Comparison of ENCODE assay signal across 16 cellular contexts in the genomic region with DNA sequence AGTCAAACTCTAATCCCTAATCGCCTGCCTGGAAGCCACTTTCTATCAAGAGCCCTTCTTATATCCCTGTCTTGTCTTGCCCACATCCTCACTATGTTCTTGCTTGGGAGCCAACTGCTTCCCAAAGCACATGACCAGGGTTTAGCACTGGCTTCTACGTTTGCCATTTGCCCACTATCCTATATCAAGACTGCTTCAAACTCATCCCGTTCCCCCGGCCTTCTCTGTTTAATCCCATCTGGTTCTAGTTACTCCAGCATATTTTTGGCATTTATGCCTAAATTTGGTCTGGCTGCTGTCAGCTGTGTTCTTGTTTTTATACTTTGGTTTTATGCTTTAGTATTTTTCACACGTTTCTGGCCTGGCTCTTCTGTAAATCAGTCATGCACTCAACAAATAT. TPM values are rescaled to one million over a fixed set of nuclear protein-coding genes. Genes with fewer than 3 reads are reported as not detected.
DNase-seq lines count a peak whose midpoint lies in the region; FAIRE-seq and TF ChIP-seq lines count a peak whose summit lies in the region.
"Had no signal": no experiment of that assay in that cellular context is flagged by ENCODE, and none has a peak within 500 bp of the region (broad histone marks: within the 10 kb centered on the region; RNA-seq: fewer than 3 reads in every experiment).

No MANE protein-coding gene starts in this region.

- H3K36me3 ChIP-seq in astrocyte (ENCODE audit: insufficient read depth, low read length), result peaks cover 51% of the 10 kb centered on the region

- no peak overlapping the region for H3K27ac Mint-ChIP-seq in astrocyte (ENCODE audit: unreplicated experiment)
- H3K27ac Mint-ChIP-seq in immature natural killer cell, result peak overlapping the region in 5 of 6 donors; percentile 12 to 60 (median 44)

- no peak overlapping the region for H3K4me3 ChIP-seq in astrocyte (ENCODE audit: insufficient read depth, low read depth, low read length)
- H3K4me3 ChIP-seq: spleen had no signal

- no peak for TF ChIP-seq CTCF in astrocyte (IDR thresholded peaks at IDR 0.05; ENCODE audit: insufficient read depth, low read depth, low read length)

- H2AFZ ChIP-seq in astrocyte (ENCODE audit: low read depth, low read length), result no peak overlapping the region

- no peaks in the 10 kb centered on the region for H3K27me3 ChIP-seq in astrocyte (ENCODE audit: insufficient read depth, low read length)
- H3K27me3 ChIP-seq: neutrophil, spleen had no signal

- no peak overlapping the region for H3K4me2 ChIP-seq in astrocyte (ENCODE audit: low read length)

- H3K79me2 ChIP-seq in astrocyte (ENCODE audit: insufficient read depth, low read length), result peaks cover 4% of the 10 kb centered on the region

- H3K36me3 Mint-ChIP-seq in astrocyte (ENCODE audit: low read depth, unreplicated experiment) (peaks cover 44% of the 10 kb centered on the region), immature natural killer cell (peaks cover 42 to 63% (median 53%) of the 10 kb centered on the region in 3 donors)

- FAIRE-seq in astrocyte (lab: Jason Lieb, UNC), result no peak
- FAIRE-seq: GM12891 had no signal

- no peaks in the 10 kb centered on the region for H4K20me1 ChIP-seq in astrocyte (ENCODE audit: insufficient read depth, low read length)

- H3K27me3 Mint-ChIP-seq in astrocyte (ENCODE audit: low read depth, unreplicated experiment) (no peaks in the 10 kb centered on the region), immature natural killer cell (ENCODE audit: low read depth in 3 of 3) (no peaks in the 10 kb centered on the region)

- no peaks in the 10 kb centered on the region for H3K9me3 ChIP-seq in astrocyte (ENCODE audit: insufficient read depth, low read depth, low read length)
- H3K9me3 ChIP-seq: neutrophil had no signal

- peaks cover 37% of the 10 kb centered on the region for H3K4me1 Mint-ChIP-seq in astrocyte (ENCODE audit: low read depth, unreplicated experiment)
- H3K4me1 Mint-ChIP-seq in immature natural killer cell, result peaks cover 18 to 19% of the 10 kb centered on the region in 2 donors

- H3K27ac ChIP-seq in astrocyte (ENCODE audit: low read depth, low read length) (no peak overlapping the region), temporal lobe (ENCODE audit: low read depth, low read length) (peak overlapping the region; percentile 54)
- H3K27ac ChIP-seq: neutrophil, spleen had no signal

- H3K4me1 ChIP-seq in astrocyte (ENCODE audit: insufficient read depth, low read length), result peaks cover 35% of the 10 kb centered on the region

- peak; percentile 49 for DNase-seq in HCEC 1CT
- peak; percentile 27 for DNase-seq in astrocyte (ENCODE audit: low read depth)
- DNase-seq in immature natural killer cell, result no peak
- DNase-seq in cerebellar cortex (ENCODE audit: low spot score), result no peak
- no peak for DNase-seq in COLO668 (lab: John Stamatoyannopoulos, UW; ENCODE audit: unreplicated experiment)
- DNase-seq in erythroblast (lab: John Stamatoyannopoulos, UW), result no peak
- DNase-seq in stimulated activated CD4-positive, alpha-beta T cell treated with anti-CD3 and anti-CD28 coated beads, Interleukin-12 subunit alpha, Interleukin-12 subunit beta, amount 100 ng/mL, for 4 hours, result no peak
- DNase-seq: activated CD8-positive, alpha-beta memory T cell treated with anti-CD3 and anti-CD28 coated beads, Interleukin-2, amount 50 U/mL, for 4 hours; activated naive CD4-positive, alpha-beta T cell treated with anti-CD3 and anti-CD28 coated beads, Interleukin-2, amount 50 U/mL, for 16 hours; C1 segment of cervical spinal cord; DND-41; NCI-H2171; spleen had no signal

- H3K4me3 Mint-ChIP-seq in astrocyte (ENCODE audit: unreplicated experiment), result no peak overlapping the region
- no peak overlapping the region for H3K4me3 Mint-ChIP-seq in immature natural killer cell

- TF ChIP-seq POLR2A in erythroblast (IDR thresholded peaks at IDR 0.05; ENCODE audit: low read length), result no peak

- H3K9ac ChIP-seq in astrocyte (ENCODE audit: low read length), result no peak overlapping the region

- H3K9me3 Mint-ChIP-seq in astrocyte (ENCODE audit: unreplicated experiment), result peaks cover 8% of the 10 kb centered on the region
- H3K9me3 Mint-ChIP-seq in immature natural killer cell, result peaks cover 0 to 2% (median 0%) of the 10 kb centered on the region in 6 donors

RNA-seq across cellular contexts. Expression of a gene that starts 40.2 kb away (rescaled TPM):
- total RNA-seq in astrocyte (42.9 and 45.2 TPM in 2 replicates), temporal lobe (11.1 TPM)
- polyA plus RNA-seq in immature natural killer cell, result 1 to 10 TPM; 1.0 to 7.2 (median 3.1) TPM

RNA-seq across cellular contexts. Expression of a gene that starts 40.5 kb away (rescaled TPM):
- total RNA-seq in astrocyte (61.7 and 74.5 TPM in 2 replicates), temporal lobe (80.2 TPM)
- 10 to 100 TPM; 15.9 to 28.8 (median 24.0) TPM for polyA plus RNA-seq in immature natural killer cell

Comparison
In these comparisons a context has a peak if more than half of its experiments do, and no peak if none do; other contexts are left out.
1. DNase-seq: peak in HCEC 1CT (single experiment) and astrocyte (single experiment); none in immature natural killer cell (0 of 3), cerebellar cortex (single experiment), COLO668 (single experiment), erythroblast (0 of 2) and stimulated activated CD4-positive, alpha-beta T cell treated with anti-CD3 and anti-CD28 coated beads, Interleukin-12 subunit alpha, Interleukin-12 subunit beta, amount 100 ng/mL, for 4 hours (single experiment).